Comparison of ENCODE assay signal across 8 cellular contexts in genomic region chr9:132077881-132078280, GRCh38. TPM values are rescaled to one million over a fixed set of nuclear protein-coding genes. Genes with fewer than 3 reads are reported as not detected.
DNase-seq lines count a peak whose midpoint lies in the region; ATAC-seq and TF ChIP-seq lines count a peak whose summit lies in the region.

No MANE protein-coding gene starts in this region.

- H3K27ac Mint-ChIP-seq in endothelial cell (ENCODE audit: unreplicated experiment) = no peak overlapping the region

- no peaks in the 10 kb centered on the region for H3K9me2 ChIP-seq in OCI-LY7 (ENCODE audit: insufficient read depth, low read length)

- ATAC-seq in heart right ventricle = no peak

- peaks cover 19% of the 10 kb centered on the region for H3K4me1 Mint-ChIP-seq in endothelial cell (ENCODE audit: unreplicated experiment)

- peaks cover 39% of the 10 kb centered on the region for H3K36me3 ChIP-seq in OCI-LY7 (ENCODE audit: insufficient read depth, low read length)
- H3K36me3 ChIP-seq in rectal smooth muscle tissue (ENCODE audit: control insufficient read depth, insufficient read depth, low read length) = peaks cover 1% of the 10 kb centered on the region
- peaks cover 0 to 47% (median 3%) of the 10 kb centered on the region in 9 donors for H3K36me3 ChIP-seq in heart right ventricle

- H3K9ac ChIP-seq in rectal smooth muscle tissue (ENCODE audit: low read length) = no peak overlapping the region

- H3K27ac ChIP-seq in OCI-LY7 (ENCODE audit: low read depth, low read length, poor library complexity, severe bottlenecking) (no peak overlapping the region), rectal smooth muscle tissue (ENCODE audit: low read depth, low read length) (no peak overlapping the region), heart right ventricle (no peak overlapping the region)

- H3K36me3 Mint-ChIP-seq in endothelial cell (ENCODE audit: low read depth, unreplicated experiment) = peaks cover 4% of the 10 kb centered on the region

- no peaks in the 10 kb centered on the region for H3K9me3 Mint-ChIP-seq in endothelial cell (ENCODE audit: unreplicated experiment)

- H3K27me3 ChIP-seq in rectal smooth muscle tissue (ENCODE audit: control insufficient read depth, insufficient read depth, low read length) (no peaks in the 10 kb centered on the region), heart right ventricle (no peaks in the 10 kb centered on the region)

- H3K27me3 Mint-ChIP-seq in endothelial cell (ENCODE audit: unreplicated experiment) = peaks cover 5% of the 10 kb centered on the region

- 54 to 58% methylated on average over 3 of the region's 3 CpGs for WGBS in heart right ventricle, 2 donors

- POLR2A ChIA-PET in OCI-LY7 (lab: Charles Lee) = no interaction called here

- H3K4me3 ChIP-seq in OCI-LY7 (ENCODE audit: low read depth, low read length, poor library complexity, severe bottlenecking) = peak overlapping the region; percentile 97
- peak overlapping the region; percentile 98 for H3K4me3 ChIP-seq in rectal smooth muscle tissue (ENCODE audit: low read length)
- peak overlapping the region in 2 of 10 donors; percentile 76 to 96 for H3K4me3 ChIP-seq in heart right ventricle

- intact Hi-C loops in OCI-LY7 (cut with micrococcal nuclease; ENCODE audit: unreplicated experiment) = no loop called here
- intact Hi-C loops in heart right ventricle (cut with DNase I) = no loop called here

- CTCF ChIA-PET in OCI-LY7 (lab: Charles Lee; ENCODE audit: unreplicated experiment) = no interaction called here

- H3K79me2 ChIP-seq in OCI-LY7 (ENCODE audit: insufficient read depth, low read depth, low read length) = peaks cover 19% of the 10 kb centered on the region; the same call in 1 of the 2 replicates

- peaks cover 18% of the 10 kb centered on the region for H3K4me1 ChIP-seq in OCI-LY7 (ENCODE audit: insufficient read depth, low read length, poor library complexity, severe bottlenecking)
- H3K4me1 ChIP-seq in rectal smooth muscle tissue (ENCODE audit: control insufficient read depth, insufficient read depth, low read length) = peaks cover 9% of the 10 kb centered on the region
- peaks cover 10 to 42% (median 22%) of the 10 kb centered on the region in 9 donors for H3K4me1 ChIP-seq in heart right ventricle

- H2AFZ ChIP-seq in OCI-LY7 (ENCODE audit: low read length) = no peak overlapping the region

- H3K4me2 ChIP-seq in OCI-LY7 (ENCODE audit: low read length) = peak overlapping the region; percentile 89

- BruUV-seq in OCI-LY7 (replicated peaks; lab: Mats Ljungman, UMichigan) = no TSS peak

- DNase-seq in NCI-H345 treated with DMSO at 0.1 percent for 48 hours (lab: John Stamatoyannopoulos, UW; ENCODE audit: unreplicated experiment) = peak; percentile 28
- DNase-seq in NCI-H345 (lab: John Stamatoyannopoulos, UW) = no peak
- no peak for DNase-seq in OCI-LY7 (ENCODE audit: low spot score)
- DNase-seq in endothelial cell (ENCODE audit: low spot score) = no peak
- DNase-seq in HUDEP-2 (lab: John Stamatoyannopoulos, UW; ENCODE audit: unreplicated experiment in 76 of 76) = no peak
- no peak for DNase-seq in heart right ventricle
- DNase-seq in cerebellar nuclear complex (lab: John Stamatoyannopoulos, UW) = no peak

- TF ChIP-seq CTCF in OCI-LY7 (conservative IDR thresholded peaks at IDR 0.05; ENCODE audit: low read length) = no peak
- no peak for TF ChIP-seq CTCF in endothelial cell (IDR thresholded peaks at IDR 0.05; ENCODE audit: unreplicated experiment)
- no peak for TF ChIP-seq CTCF in heart right ventricle (IDR thresholded peaks at IDR 0.05)

- H3K9me3 ChIP-seq in OCI-LY7 (ENCODE audit: low read length) = no peaks in the 10 kb centered on the region
- no peaks in the 10 kb centered on the region for H3K9me3 ChIP-seq in heart right ventricle

- H4K20me1 ChIP-seq in OCI-LY7 (ENCODE audit: insufficient read depth, low read length) = no peaks in the 10 kb centered on the region; the same call in 1 of the 2 replicates

- peak overlapping the region; percentile 100 for H3K4me3 Mint-ChIP-seq in endothelial cell (ENCODE audit: unreplicated experiment)

RNA-seq across cellular contexts. Expression of gene MED27, which starts 1.8 kb away (rescaled TPM):
- 21.9 and 23.1 TPM in 2 replicates for total RNA-seq in OCI-LY7 (2014; rRNA removed; shearing (Covaris generic))
- total RNA-seq in OCI-LY7 (2022) = 29.9 and 32.6 TPM in 2 replicates
- 24.0 TPM for total RNA-seq in endothelial cell (ENCODE audit: unreplicated experiment)
- 10 to 100 TPM; 13.9 to 20.4 (median 17.1) TPM for total RNA-seq in heart right ventricle
- 10 to 100 TPM in 1 of 2 donors, 1 to 10 TPM in 1; 8.0 to 20.7 TPM for polyA plus RNA-seq in heart right ventricle
